In the genomic region with DNA sequence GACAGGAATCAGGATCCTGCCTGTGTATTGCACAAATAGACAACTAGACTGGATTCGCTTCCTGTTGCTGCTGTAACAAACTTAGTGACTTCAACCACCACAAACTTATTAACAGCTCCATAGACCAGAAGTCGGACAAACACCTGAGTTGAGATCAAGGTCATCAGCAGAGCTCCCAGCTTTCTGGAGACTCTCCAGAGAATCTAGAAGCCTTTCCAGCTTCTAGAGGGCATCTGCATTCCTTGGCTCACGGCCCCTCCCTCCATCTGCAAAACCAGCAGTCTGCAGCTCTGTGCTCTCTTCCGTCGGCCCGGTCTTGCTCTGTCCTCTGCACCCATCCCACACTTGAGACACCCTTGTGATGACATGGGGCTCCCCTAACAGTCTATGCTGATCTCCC, we compare ENCODE assay signal across 31 cellular contexts.
"Had no signal": no experiment of that assay in that cellular context is flagged by ENCODE, and none has a peak within 500 bp of the region (broad histone marks: within the 10 kb centered on the region; RNA-seq: fewer than 3 reads in every experiment).

No MANE protein-coding gene starts in this region.

- ATAC-seq: foreskin keratinocyte; gastroesophageal sphincter; heart left ventricle; left lobe of liver; mucosa of descending colon; natural killer cell treated with Interleukin-12 subunit alpha and Interleukin-12 subunit beta and Interleukin-15 and Interleukin-18, amount 100 ng/mL, for 72 hours; pancreas; sciatic nerve; stimulated activated naive CD8-positive, alpha-beta T cell treated with anti-CD3 and anti-CD28 coated beads, Interleukin-15, amount 100 ng/mL, for 72 hours; upper lobe of right lung had no signal

- H3K36me3 Mint-ChIP-seq: memory B cell; mesothelial cell of epicardium; natural killer cell treated with Interleukin-12 subunit alpha and Interleukin-12 subunit beta and Interleukin-15 and Interleukin-18, amount 100 ng/mL, for 72 hours had no signal

- H3K27ac ChIP-seq: esophagus muscularis mucosa, foreskin keratinocyte, gastroesophageal sphincter, heart left ventricle, hepatocyte, neutrophil, pancreas, suprapubic skin, transverse colon, upper lobe of right lung, uterus had no signal

- H3K9me3 Mint-ChIP-seq: dendritic cell treated with granulocyte-macrophage colony-stimulating factor and Interleukin-4, amounts not matched to agents 40 ng/mL and 50 ng/mL, for 4 days; mesothelial cell of epicardium; naive B cell; natural killer cell treated with Interleukin-12 subunit alpha and Interleukin-12 subunit beta and Interleukin-15 and Interleukin-18, amount 100 ng/mL, for 72 hours; neural crest cell; stimulated activated naive CD8-positive, alpha-beta T cell treated with anti-CD3 and anti-CD28 coated beads, Interleukin-15, amount 100 ng/mL, for 72 hours had no signal

- H3K79me2 ChIP-seq: hepatocyte had no signal

- H3K4me1 ChIP-seq: foreskin keratinocyte, pancreas, transverse colon, upper lobe of right lung, uterus had no signal

- H3K27me3 ChIP-seq: esophagus muscularis mucosa, foreskin keratinocyte, gastroesophageal sphincter, heart left ventricle, hepatocyte, pancreas, suprapubic skin, transverse colon, upper lobe of right lung, uterus had no signal

- H3K4me3 Mint-ChIP-seq: dendritic cell treated with granulocyte-macrophage colony-stimulating factor and Interleukin-4, amounts not matched to agents 40 ng/mL and 50 ng/mL, for 4 days; memory B cell; mesothelial cell of epicardium; natural killer cell treated with Interleukin-12 subunit alpha and Interleukin-12 subunit beta and Interleukin-15 and Interleukin-18, amount 100 ng/mL, for 72 hours; neural crest cell; stimulated activated naive CD8-positive, alpha-beta T cell treated with anti-CD3 and anti-CD28 coated beads, Interleukin-15, amount 100 ng/mL, for 72 hours had no signal

- DNase-seq: effector memory CD4-positive, alpha-beta T cell; foreskin keratinocyte; kidney; mucosa of descending colon; naive B cell; pancreas; stimulated activated CD4-positive, alpha-beta T cell treated with anti-CD3 and anti-CD28 coated beads, Interleukin-12 subunit alpha, Interleukin-12 subunit beta, amount 100 ng/mL, for 4 hours; stimulated activated CD4-positive, alpha-beta T cell treated with anti-CD3 and anti-CD28 coated beads, Interleukin-1b, Interleukin-23, amount 100 ng/mL, for 48 hours; stimulated activated CD4-positive, alpha-beta T cell treated with anti-CD3 and anti-CD28 coated beads, Interleukin-4, amount 100 ng/mL, for 1 hour; stimulated activated CD8-positive, alpha-beta memory T cell treated with anti-CD3 and anti-CD28 coated beads, Interleukin-4, amount 100 ng/mL, for 48 hours; stimulated activated naive CD4-positive, alpha-beta T cell; stimulated activated naive CD8-positive, alpha-beta T cell treated with anti-CD3 and anti-CD28 coated beads, Interleukin-15, amount 100 ng/mL, for 72 hours; transverse colon; upper lobe of right lung; uterus had no signal

- FAIRE-seq: endothelial cell of umbilical vein, kidney, pancreas had no signal

- H3K27ac Mint-ChIP-seq: dendritic cell treated with granulocyte-macrophage colony-stimulating factor and Interleukin-4, amounts not matched to agents 40 ng/mL and 50 ng/mL, for 4 days; memory B cell; mesothelial cell of epicardium; natural killer cell treated with Interleukin-12 subunit alpha and Interleukin-12 subunit beta and Interleukin-15 and Interleukin-18, amount 100 ng/mL, for 72 hours; stimulated activated naive CD8-positive, alpha-beta T cell treated with anti-CD3 and anti-CD28 coated beads, Interleukin-15, amount 100 ng/mL, for 72 hours had no signal

- H3K36me3 ChIP-seq: esophagus muscularis mucosa, heart left ventricle, neutrophil, pancreas, suprapubic skin, transverse colon, upper lobe of right lung, uterus had no signal

- H3K9me3 ChIP-seq: esophagus muscularis mucosa, gastroesophageal sphincter, mucosa of descending colon, neutrophil, pancreas, suprapubic skin, transverse colon, upper lobe of right lung, uterus had no signal

- H3K4me3 ChIP-seq: esophagus muscularis mucosa, gastroesophageal sphincter, heart left ventricle, hepatocyte, lung, mucosa of descending colon, pancreas, smooth muscle cell, suprapubic skin, transverse colon, upper lobe of right lung, uterus had no signal

- H3K4me2 ChIP-seq: hepatocyte, smooth muscle cell had no signal

- H2AFZ ChIP-seq: hepatocyte had no signal
